19 cellular contexts compared by ENCODE assay signal in genomic region chr15:90360746-90361145, GRCh38. TPM values are rescaled to one million over a fixed set of nuclear protein-coding genes. Genes with fewer than 3 reads are reported as not detected.
DNase-seq lines count a peak whose midpoint lies in the region; TF ChIP-seq lines count a peak whose summit lies in the region.
"Had no signal": no experiment of that assay in that cellular context is flagged by ENCODE, and none has a peak within 500 bp of the region (broad histone marks: within the 10 kb centered on the region; RNA-seq: fewer than 3 reads in every experiment).

No MANE protein-coding gene starts in this region.

- H2BK15ac ChIP-seq in mesendoderm (replicated peaks; ENCODE audit: low read depth): no peak overlapping the region
- no peak overlapping the region for H2BK15ac ChIP-seq in neuronal stem cell (ENCODE audit: low read length)

- no peak overlapping the region for H4K5ac ChIP-seq in mesendoderm (ENCODE audit: low read length)

- no peaks in the 10 kb centered on the region for H3K27me3 Mint-ChIP-seq in T-helper 2 cell treated with Interferon-gamma antibody and Interleukin-4, amounts not matched to agents 5 μg/mL and 100 μg/mL, for 36 hours (ENCODE audit: low read depth)

- no peak overlapping the region for H4K91ac ChIP-seq in neuronal stem cell (ENCODE audit: low read depth, low read length, poor library complexity)

- H3K27me3 ChIP-seq in mesendoderm (ENCODE audit: insufficient read depth, low read length, poor library complexity) (no peaks in the 10 kb centered on the region), neuronal stem cell (ENCODE audit: control insufficient read depth in 3 of 3, insufficient read depth in 3 of 3, low read depth in 1 of 3, low read length in 3 of 3) (no peaks in the 10 kb centered on the region), BE2C (no peaks in the 10 kb centered on the region)

- H2AFZ ChIP-seq in neuronal stem cell (ENCODE audit: low read length): no peak overlapping the region

- H3K36me3 Mint-ChIP-seq in T-helper 2 cell treated with Interferon-gamma antibody and Interleukin-4, amounts not matched to agents 5 μg/mL and 100 μg/mL, for 36 hours (ENCODE audit: low read depth): peaks cover 2% of the 10 kb centered on the region
- H3K36me3 Mint-ChIP-seq: CD8-positive, alpha-beta T cell had no signal

- no peak overlapping the region for H2BK12ac ChIP-seq in neuronal stem cell (ENCODE audit: low read length)

- H3K4me3 ChIP-seq in mesendoderm (ENCODE audit: low read length) (no peak overlapping the region), neuronal stem cell (ENCODE audit: low read length in 2 of 2) (no peak overlapping the region), BE2C (ENCODE audit: low read depth, low read length) (no peak overlapping the region)

- H3K4me1 ChIP-seq in mesendoderm (ENCODE audit: control insufficient read depth, low read depth, low read length): peaks cover 3% of the 10 kb centered on the region
- H3K4me1 ChIP-seq in neuronal stem cell (ENCODE audit: control insufficient read depth in 2 of 2, insufficient read depth in 1 of 2, low read depth in 1 of 2, low read length in 2 of 2): peaks cover 0 to 2% of the 10 kb centered on the region in 2 donors
- H3K4me1 ChIP-seq in BE2C: no peaks in the 10 kb centered on the region

- H3K14ac ChIP-seq in neuronal stem cell (ENCODE audit: low read length): no peak overlapping the region

- H3K27ac ChIP-seq in RWPE1 (peak overlapping the region; percentile 10), mesendoderm (ENCODE audit: low read depth, low read length) (no peak overlapping the region), neuronal stem cell (replicated peaks; ENCODE audit: low read length) (no peak overlapping the region)

- DNase-seq in T-helper 2 cell treated with Interferon-gamma antibody and Interleukin-4, amounts not matched to agents 5 μg/mL and 100 μg/mL, for 36 hours (ENCODE audit: low spot score): no peak
- no peak for DNase-seq in T-helper 2 cell
- DNase-seq in NCI-H128 (lab: John Stamatoyannopoulos, UW; ENCODE audit: unreplicated experiment): peak; percentile 40
- no peak for DNase-seq in RWPE1 (ENCODE audit: low spot score)
- DNase-seq in mesendoderm: peak; percentile 51
- DNase-seq in neuronal stem cell (ENCODE audit: low spot score): no peak
- DNase-seq in stimulated activated CD4-positive, alpha-beta T cell treated with anti-CD3 and anti-CD28 coated beads, Interleukin-15, amount 100 ng/mL, for 24 hours: no peak
- no peak for DNase-seq in BE2C
- DNase-seq: 8988T; C1 segment of cervical spinal cord; CD8-positive, alpha-beta T cell; GDM1; KBM-7; MM.1S; NCI-H1048; NCI-H1436; NCI-H2029; NCI-H446 treated with DMSO at 0.1 percent for 48 hours; NCI-H774 had no signal

- H3K4me1 Mint-ChIP-seq in T-helper 2 cell treated with Interferon-gamma antibody and Interleukin-4, amounts not matched to agents 5 μg/mL and 100 μg/mL, for 36 hours (ENCODE audit: low read depth): peaks cover 33% of the 10 kb centered on the region

- peak overlapping the region; percentile 15 for H3K27ac Mint-ChIP-seq in T-helper 2 cell treated with Interferon-gamma antibody and Interleukin-4, amounts not matched to agents 5 μg/mL and 100 μg/mL, for 36 hours
- H3K27ac Mint-ChIP-seq: CD8-positive, alpha-beta T cell had no signal

- H2AK5ac ChIP-seq in mesendoderm (ENCODE audit: low read length) (no peak overlapping the region), neuronal stem cell (ENCODE audit: low read depth, low read length) (no peak overlapping the region)

- H3K4me2 ChIP-seq in mesendoderm (ENCODE audit: low read length): no peak overlapping the region
- H3K4me2 ChIP-seq in neuronal stem cell (ENCODE audit: insufficient read depth, low read length, poor library complexity, severe bottlenecking): no peak overlapping the region

- H2BK120ac ChIP-seq in mesendoderm (ENCODE audit: low read depth, low read length) (no peak overlapping the region), neuronal stem cell (ENCODE audit: low read depth, low read length) (no peak overlapping the region)

- no peaks in the 10 kb centered on the region for H3K9me3 ChIP-seq in neuronal stem cell (replicated peaks in 1 of 2; ENCODE audit: control insufficient read depth in 2 of 2, insufficient read depth in 1 of 2, low read depth in 1 of 2, low read length in 2 of 2)
- H3K9me3 ChIP-seq in BE2C: no peaks in the 10 kb centered on the region

- no CpG with 5 or more reads among the region's 14 CpGs for WGBS in mesendoderm (ENCODE audit: extremely low coverage, insufficient coverage, low lambda C conversion rate)
- no CpG with 5 or more reads among the region's 14 CpGs for WGBS in neuronal stem cell (ENCODE audit: extremely low coverage in 2 of 2, insufficient read length in 2 of 2, insufficient replicate concordance in 1 of 2), 2 donors

- H2BK5ac ChIP-seq in mesendoderm (ENCODE audit: low read length) (no peak overlapping the region), neuronal stem cell (ENCODE audit: low read length) (no peak overlapping the region)

- no peaks in the 10 kb centered on the region for H3K79me2 ChIP-seq in mesendoderm (ENCODE audit: control insufficient read depth, insufficient read depth, low read length)

- H3K79me1 ChIP-seq in mesendoderm (ENCODE audit: low read length) (no peaks in the 10 kb centered on the region), neuronal stem cell (ENCODE audit: low read depth, low read length) (no peaks in the 10 kb centered on the region)

- H3K4me3 Mint-ChIP-seq in T-helper 2 cell treated with Interferon-gamma antibody and Interleukin-4, amounts not matched to agents 5 μg/mL and 100 μg/mL, for 36 hours: no peak overlapping the region
- H3K4me3 Mint-ChIP-seq: CD8-positive, alpha-beta T cell had no signal

- CTCF ChIA-PET in RWPE1 (lab: Yijun Ruan, JAX): interaction anchor here (0.6 to 1.2 kb wide), 3 partner anchors 40 to 105 kb away, joined by 3 to 4 read pairs (median 3); no protein-coding TSS in a partner anchor

- POLR2A ChIA-PET in RWPE1 (lab: Yijun Ruan, JAX; ENCODE audit: low non-redundant PET): no interaction called here

- TF ChIP-seq CTCF in RWPE1 (conservative IDR thresholded peaks at IDR 0.05; ENCODE audit: low read depth): no peak
- TF ChIP-seq CTCF in BE2C (IDR thresholded peaks at IDR 0.05; ENCODE audit: low read depth, low read length): no peak

- H3K36me3 ChIP-seq in mesendoderm (ENCODE audit: control insufficient read depth, insufficient read depth, low read length) (no peaks in the 10 kb centered on the region), neuronal stem cell (replicated peaks in 1 of 2; ENCODE audit: control insufficient read depth in 2 of 2, insufficient read depth in 2 of 2, low read length in 2 of 2) (no peaks in the 10 kb centered on the region), BE2C (no peaks in the 10 kb centered on the region; the same call in 1 of the 2 replicates)

- H3K9ac ChIP-seq in mesendoderm (ENCODE audit: low read length) (no peak overlapping the region), neuronal stem cell (ENCODE audit: low read depth, low read length, poor library complexity) (no peak overlapping the region)

- no peak overlapping the region for H3K56ac ChIP-seq in mesendoderm (ENCODE audit: low read length)

- H3K9me3 Mint-ChIP-seq in T-helper 2 cell treated with Interferon-gamma antibody and Interleukin-4, amounts not matched to agents 5 μg/mL and 100 μg/mL, for 36 hours: no peaks in the 10 kb centered on the region
- H3K9me3 Mint-ChIP-seq: CD8-positive, alpha-beta T cell had no signal

- H3K4ac ChIP-seq in mesendoderm (ENCODE audit: low read depth, low read length) (no peak overlapping the region), neuronal stem cell (ENCODE audit: low read length) (no peak overlapping the region)

- H3K23ac ChIP-seq in mesendoderm (ENCODE audit: low read length) (no peak overlapping the region), neuronal stem cell (ENCODE audit: low read depth, low read length, poor library complexity) (no peak overlapping the region)

- H4K8ac ChIP-seq in mesendoderm (ENCODE audit: low read depth, low read length): no peak overlapping the region
- no peak overlapping the region for H4K8ac ChIP-seq in neuronal stem cell (ENCODE audit: low read depth, low read length)

- no peak overlapping the region for H3K18ac ChIP-seq in mesendoderm (ENCODE audit: low read length)
- no peak overlapping the region for H3K18ac ChIP-seq in neuronal stem cell (ENCODE audit: low read length)

RNA-seq across cellular contexts. Expression of gene ZNF774, which starts 8.7 kb away (rescaled TPM):
- polyA plus RNA-seq in mesendoderm (2013, experiment 1 of 2): 0.90 TPM
- polyA plus RNA-seq in mesendoderm (2013, experiment 2 of 2): 1.0 TPM
- polyA plus RNA-seq in neuronal stem cell (2013, experiment 1 of 2): 2.5 TPM
- 2.8 TPM for polyA plus RNA-seq in neuronal stem cell (2013, experiment 2 of 2)
- polyA plus RNA-seq in BE2C (2012; ENCODE audit: insufficient read depth, insufficient read length, low read depth): 1.1 TPM

RNA-seq across cellular contexts. Expression of gene IQGAP1, which starts 27.3 kb away (rescaled TPM):
- 126 TPM for polyA plus RNA-seq in mesendoderm (2013, experiment 1 of 2)
- 136 TPM for polyA plus RNA-seq in mesendoderm (2013, experiment 2 of 2)
- polyA plus RNA-seq in neuronal stem cell (2013, experiment 1 of 2): 27.0 TPM
- polyA plus RNA-seq in neuronal stem cell (2013, experiment 2 of 2): 26.1 TPM
- polyA plus RNA-seq in BE2C (2012; ENCODE audit: insufficient read depth, insufficient read length, low read depth): 20.1 TPM

Comparison
In these comparisons a context has a peak if more than half of its experiments do, and no peak if none do; other contexts are left out.
1. DNase-seq: peak in NCI-H128 (single experiment) and mesendoderm (single experiment); none in T-helper 2 cell treated with Interferon-gamma antibody and Interleukin-4, amounts not matched to agents 5 μg/mL and 100 μg/mL, for 36 hours (single experiment), T-helper 2 cell (0 of 5), RWPE1 (single experiment), neuronal stem cell (single experiment), stimulated activated CD4-positive, alpha-beta T cell treated with anti-CD3 and anti-CD28 coated beads, Interleukin-15, amount 100 ng/mL, for 24 hours (single experiment) and BE2C (single experiment).